ENCODE assay signal across 9 cellular contexts in genomic region chr4:17597517-17597916, GRCh38. TPM values are rescaled to one million over a fixed set of nuclear protein-coding genes. Genes with fewer than 3 reads are reported as not detected.
A peak's percentile ranks its signal among the peaks of the same experiment; 100 is the strongest.
DNase-seq lines count a peak whose midpoint lies in the region; ATAC-seq, FAIRE-seq and TF ChIP-seq lines count a peak whose summit lies in the region.
"Had no signal": no experiment of that assay in that cellular context is flagged by ENCODE, and none has a peak within 500 bp of the region (broad histone marks: within the 10 kb centered on the region; RNA-seq: fewer than 3 reads in every experiment).

No MANE protein-coding gene starts in this region.

- no peak for TF ChIP-seq POLR2A in IMR-90 (IDR thresholded peaks at IDR 0.05; ENCODE audit: low read depth, low read length)
- TF ChIP-seq POLR2A in GM12878 (IDR thresholded peaks at IDR 0.05; ENCODE audit: low read depth, low read length), result no peak

- no peaks in the 10 kb centered on the region for H3K4me1 ChIP-seq in IMR-90 (ENCODE audit: control insufficient read depth, insufficient read depth, low read length)
- H3K4me1 ChIP-seq in GM12878 (ENCODE audit: control insufficient read depth, insufficient read depth, low read length), result peaks cover 23% of the 10 kb centered on the region
- no peaks in the 10 kb centered on the region for H3K4me1 ChIP-seq in CD8-positive, alpha-beta memory T cell (ENCODE audit: insufficient read depth, low read length)
- no peaks in the 10 kb centered on the region for H3K4me1 ChIP-seq in naive thymus-derived CD4-positive, alpha-beta T cell (ENCODE audit: control insufficient read depth in 2 of 2, insufficient read depth in 2 of 2, low read length in 2 of 2)

- no peak overlapping the region for H3K56ac ChIP-seq in IMR-90 (ENCODE audit: extremely low read depth, insufficient read depth, low read length)

- POLR2A ChIA-PET in IMR-90 (lab: Charles Lee; ENCODE audit: unreplicated experiment), result no interaction called here
- POLR2A ChIA-PET in GM12878 (lab: Charles Lee), result no interaction called here
- POLR2A ChIA-PET in CD8-positive, alpha-beta memory T cell (lab: Charles Lee), result no interaction called here
- POLR2A ChIA-PET in naive thymus-derived CD4-positive, alpha-beta T cell (lab: Charles Lee), result no interaction called here

- H3K4me3 Mint-ChIP-seq in CD8-positive, alpha-beta memory T cell, result no peak overlapping the region
- H3K4me3 Mint-ChIP-seq in naive thymus-derived CD4-positive, alpha-beta T cell, result no peak overlapping the region

- no peaks in the 10 kb centered on the region for H3K27me3 Mint-ChIP-seq in CD8-positive, alpha-beta memory T cell
- no peaks in the 10 kb centered on the region for H3K27me3 Mint-ChIP-seq in naive thymus-derived CD4-positive, alpha-beta T cell

- peaks cover 8 to 80% (median 31%) of the 10 kb centered on the region in 3 donors for H3K36me3 Mint-ChIP-seq in CD8-positive, alpha-beta memory T cell
- H3K36me3 Mint-ChIP-seq in naive thymus-derived CD4-positive, alpha-beta T cell, result peaks cover 6 to 58% (median 16%) of the 10 kb centered on the region in 5 donors

- SMC1A ChIA-PET in GM12878 (lab: Charles Lee; ENCODE audit: uncharacterized antibody, unreplicated experiment), result interaction anchor here (0.7 kb wide), 1 partner anchor 17 kb away, joined by 3 read pairs; the partner anchor contains the start of gene MED28

- no peak overlapping the region for H4K91ac ChIP-seq in IMR-90 (ENCODE audit: insufficient read depth, low read depth, low read length)

- H3K36me3 ChIP-seq in IMR-90 (ENCODE audit: control insufficient read depth, insufficient read depth, low read length), result peaks cover 30% of the 10 kb centered on the region
- H3K36me3 ChIP-seq in GM12878 (ENCODE audit: control insufficient read depth in 2 of 2, insufficient read depth in 2 of 2, low read length in 1 of 2), result peaks cover 18 to 55% of the 10 kb centered on the region in 2 experiments
- peaks cover 32% of the 10 kb centered on the region for H3K36me3 ChIP-seq in CD8-positive, alpha-beta memory T cell (ENCODE audit: insufficient read depth, low read length)
- peaks cover 14 to 63% (median 14%) of the 10 kb centered on the region in 3 experiments for H3K36me3 ChIP-seq in naive thymus-derived CD4-positive, alpha-beta T cell (ENCODE audit: control insufficient read depth in 2 of 3, insufficient read depth in 3 of 3, low read length in 3 of 3)

- no peaks in the 10 kb centered on the region for H3K9me3 Mint-ChIP-seq in CD8-positive, alpha-beta memory T cell
- H3K9me3 Mint-ChIP-seq in naive thymus-derived CD4-positive, alpha-beta T cell, result no peaks in the 10 kb centered on the region

- ATAC-seq in IMR-90 (ENCODE audit: low read depth), result peak; percentile 49; the same call in 1 of the 2 replicates
- ATAC-seq in GM12878, result no peak
- ATAC-seq in naive thymus-derived CD4-positive, alpha-beta T cell, result no peak

- H2AFZ ChIP-seq in IMR-90 (replicated peaks; ENCODE audit: low read length, poor library complexity) (no peak overlapping the region), GM12878 (ENCODE audit: control insufficient read depth, low read depth, low read length) (no peak overlapping the region)

- no peak for TF ChIP-seq EP300 in GM12878 (IDR thresholded peaks at IDR 0.05; ENCODE audit: borderline replicate concordance in 1 of 2, control insufficient read depth in 1 of 2, low read depth in 2 of 2, low read length in 2 of 2)

- H3K27me3 ChIP-seq in IMR-90 (ENCODE audit: control insufficient read depth, insufficient read depth, low read length), result no peaks in the 10 kb centered on the region
- no peaks in the 10 kb centered on the region for H3K27me3 ChIP-seq in GM12878 (replicated peaks in 1 of 2; ENCODE audit: control insufficient read depth in 2 of 2, insufficient read depth in 2 of 2, low read length in 1 of 2)
- no peaks in the 10 kb centered on the region for H3K27me3 ChIP-seq in CD8-positive, alpha-beta memory T cell (ENCODE audit: insufficient read depth, low read length, poor library complexity, severe bottlenecking)
- no peaks in the 10 kb centered on the region for H3K27me3 ChIP-seq in naive thymus-derived CD4-positive, alpha-beta T cell (ENCODE audit: control insufficient read depth in 2 of 2, insufficient read depth in 2 of 2, low read length in 2 of 2)

- H3K79me1 ChIP-seq in IMR-90 (ENCODE audit: low read depth in 1 of 2, low read length in 2 of 2), result no peaks in the 10 kb centered on the region

- peaks cover 14% of the 10 kb centered on the region for H3K79me2 ChIP-seq in GM12878 (ENCODE audit: control insufficient read depth, insufficient read depth, low read length)

- peak; percentile 81 for DNase-seq in DMS53 (lab: John Stamatoyannopoulos, UW)
- peak; percentile 6 for DNase-seq in IMR-90
- DNase-seq in GM12878 (ENCODE audit: low read depth, low spot score), result no peak
- DNase-seq in lung microvascular endothelial cell (ENCODE audit: low read depth in 2 of 2), result peak; percentile 29 to 72
- no peak for DNase-seq in CD8-positive, alpha-beta memory T cell
- no peak for DNase-seq in naive thymus-derived CD4-positive, alpha-beta T cell
- no peak for DNase-seq in NCI-H2029 treated with DMSO at 0.1 percent for 48 hours (lab: John Stamatoyannopoulos, UW)
- DNase-seq in effector CD4-positive, alpha-beta T cell, result no peak

- H2BK20ac ChIP-seq in IMR-90 (ENCODE audit: low read depth, low read length), result no peak overlapping the region

- intact Hi-C loops in IMR-90 (cut with micrococcal nuclease) (no loop called here), GM12878 (cut with micrococcal nuclease; ENCODE audit: unreplicated experiment) (no loop called here)
- intact Hi-C loops in naive thymus-derived CD4-positive, alpha-beta T cell (cut with micrococcal nuclease), result loop anchor here in 1 of 2 donors (2.0 kb wide), 1 partner anchor 17 kb away; the partner anchor contains the start of gene MED28

- H3K18ac ChIP-seq in IMR-90 (ENCODE audit: low read depth, low read length), result no peak overlapping the region

- peak overlapping the region in 1 of 8 donors; percentile 29 for H3K27ac Mint-ChIP-seq in CD8-positive, alpha-beta memory T cell
- peak overlapping the region in 1 of 9 donors; percentile 19 for H3K27ac Mint-ChIP-seq in naive thymus-derived CD4-positive, alpha-beta T cell

- WGBS in IMR-90 (ENCODE audit: extremely low coverage in 2 of 2, insufficient read length in 1 of 2), 2 experiments, result no CpG with 5 or more reads among the region's 7 CpGs
- WGBS in GM12878 (ENCODE audit: insufficient coverage, insufficient replicate concordance, low lambda C conversion rate, missing lambda C conversion rate), result 86% methylated on average over 7 of the region's 7 CpGs

- H3K9me1 ChIP-seq in IMR-90 (ENCODE audit: insufficient read depth, low read length), result no peaks in the 10 kb centered on the region

- H4K8ac ChIP-seq in IMR-90 (ENCODE audit: low read depth in 2 of 2, low read length in 2 of 2), result no peak overlapping the region

- BruUV-seq in IMR-90 (replicated peaks; lab: Mats Ljungman, UMichigan), result no TSS peak
- no TSS peak for BruUV-seq in GM12878 (replicated peaks; lab: Mats Ljungman, UMichigan)

- dilution Hi-C loops in IMR-90 (cut with HindIII; ENCODE audit: low sequenced_read_pairs, unreplicated experiment), result no loop called here

- no peak overlapping the region for H3K23ac ChIP-seq in IMR-90 (ENCODE audit: low read depth, low read length)

- peaks cover 2 to 4% (median 3%) of the 10 kb centered on the region in 3 donors for H3K4me1 Mint-ChIP-seq in CD8-positive, alpha-beta memory T cell
- H3K4me1 Mint-ChIP-seq in naive thymus-derived CD4-positive, alpha-beta T cell, result peaks cover 0 to 12% (median 0%) of the 10 kb centered on the region in 7 donors

- no peak overlapping the region for H3K4me3 ChIP-seq in IMR-90 (ENCODE audit: insufficient read depth, low read depth, low read length)
- H3K4me3 ChIP-seq in GM12878, result no peak overlapping the region
- H3K4me3 ChIP-seq in CD8-positive, alpha-beta memory T cell (ENCODE audit: low read length), result no peak overlapping the region
- H3K4me3 ChIP-seq in naive thymus-derived CD4-positive, alpha-beta T cell (ENCODE audit: low read length), result no peak overlapping the region
- H3K4me3 ChIP-seq: skin epidermis had no signal

- TF ChIP-seq RAD21 in IMR-90 (IDR thresholded peaks at IDR 0.05; ENCODE audit: low read length) (peak; percentile 33), GM12878 (IDR thresholded peaks at IDR 0.05; ENCODE audit: insufficient read depth, low read depth, low read length) (0 out of 2 replicates have a peak, but pooled peaks have one; percentile 9)

- H2AK5ac ChIP-seq in IMR-90 (ENCODE audit: low read depth, low read length), result no peak overlapping the region

- CTCF ChIA-PET in IMR-90 (lab: Yijun Ruan, JAX) (interaction anchor here (0.6 kb wide), 1 partner anchor 165 kb away, joined by 3 read pairs; no protein-coding TSS in a partner anchor), GM12878 (lab: Yijun Ruan, JAX) (interaction anchor here (0.6 to 1.0 kb wide), 2 partner anchors 49 to 367 kb away, joined by 4 to 5 read pairs; no protein-coding TSS in a partner anchor)
- CTCF ChIA-PET in CD8-positive, alpha-beta memory T cell (lab: Charles Lee), result interaction anchor here (1.3 kb wide), 1 partner anchor 39 kb away, joined by 4 read pairs; no protein-coding TSS in a partner anchor
- CTCF ChIA-PET in naive thymus-derived CD4-positive, alpha-beta T cell (lab: Charles Lee), result no interaction called here

- H3K9me3 ChIP-seq in IMR-90 (ENCODE audit: control insufficient read depth, insufficient read depth, low read length) (no peaks in the 10 kb centered on the region), GM12878 (replicated peaks; ENCODE audit: control insufficient read depth, insufficient read depth, low read length) (no peaks in the 10 kb centered on the region)
- H3K9me3 ChIP-seq in CD8-positive, alpha-beta memory T cell (ENCODE audit: low read length), result no peaks in the 10 kb centered on the region
- H3K9me3 ChIP-seq in naive thymus-derived CD4-positive, alpha-beta T cell (ENCODE audit: control insufficient read depth in 2 of 3, low read length in 3 of 3), result no peaks in the 10 kb centered on the region

- in situ Hi-C loops in IMR-90 (cut with MboI; ENCODE audit: low sequenced_read_pairs), result loop anchor here (25.0 kb wide), 2 partner anchors 215 to 415 kb away; partner anchors contain the start of genes DCAF16, LCORL and NCAPG
- in situ Hi-C loops in GM12878 (cut with MboI), result no loop called here

- H2BK15ac ChIP-seq in IMR-90 (ENCODE audit: low read depth, low read length), result no peak overlapping the region

- H2BK120ac ChIP-seq in IMR-90 (ENCODE audit: low read depth, low read length), result no peak overlapping the region

- H3K9ac ChIP-seq in IMR-90 (ENCODE audit: low read depth, low read length), result no peak overlapping the region
- H3K9ac ChIP-seq in GM12878 (ENCODE audit: control insufficient read depth, insufficient read depth, low read length), result no peak overlapping the region

- no peaks in the 10 kb centered on the region for H4K20me1 ChIP-seq in IMR-90 (ENCODE audit: insufficient read depth, low read length)
- H4K20me1 ChIP-seq in GM12878 (ENCODE audit: control insufficient read depth, insufficient read depth), result peaks cover 13% of the 10 kb centered on the region; the same call in 1 of the 2 replicates

- peak; percentile 23; the same call in 1 of the 2 replicates for TF ChIP-seq CTCF in IMR-90 (conservative IDR thresholded peaks at IDR 0.05; ENCODE audit: low read depth, low read length)
- TF ChIP-seq CTCF in GM12878 (IDR thresholded peaks at IDR 0.05 in 2 of 3, conservative IDR thresholded peaks at IDR 0.05 in 1 of 3; ENCODE audit: control insufficient read depth in 2 of 3, extremely low read depth in 1 of 3, insufficient read depth in 1 of 3, low read depth in 3 of 3, low read length in 3 of 3), result peak in 2 of 3 experiments; percentile 7 to 24; a peak in 1 of 6 replicates

- H4K5ac ChIP-seq in IMR-90 (ENCODE audit: low read depth, low read length), result no peak overlapping the region

- H3K4ac ChIP-seq in IMR-90 (ENCODE audit: low read depth, low read length), result no peak overlapping the region

- H2BK5ac ChIP-seq in IMR-90 (ENCODE audit: low read depth, low read length, poor library complexity, severe bottlenecking), result no peak overlapping the region

- no peak for FAIRE-seq in GM12878 (lab: Jason Lieb, UNC)

- H3K27ac ChIP-seq in IMR-90 (ENCODE audit: insufficient read depth, low read length), result no peak overlapping the region
- H3K27ac ChIP-seq in GM12878 (ENCODE audit: control insufficient read depth, insufficient read depth), result no peak overlapping the region
- no peak overlapping the region for H3K27ac ChIP-seq in CD8-positive, alpha-beta memory T cell (ENCODE audit: low read depth, low read length)
- H3K27ac ChIP-seq in naive thymus-derived CD4-positive, alpha-beta T cell (ENCODE audit: low read depth, low read length), result no peak overlapping the region
- H3K27ac ChIP-seq: skin epidermis had no signal

- H2AK9ac ChIP-seq in IMR-90 (replicated peaks; ENCODE audit: low read depth, low read length, poor library complexity), result no peak overlapping the region

- no peak overlapping the region for H3K4me2 ChIP-seq in IMR-90 (ENCODE audit: low read depth, low read length)
- H3K4me2 ChIP-seq in GM12878 (ENCODE audit: control insufficient read depth, insufficient read depth), result no peak overlapping the region

- RAD21 ChIA-PET in GM12878 (lab: Charles Lee; ENCODE audit: unreplicated experiment), result no interaction called here

- no peak overlapping the region for H3K14ac ChIP-seq in IMR-90 (replicated peaks; ENCODE audit: low read depth, low read length)

RNA-seq across cellular contexts. Expression of gene MED28, which starts 16.9 kb away (rescaled TPM):
- total RNA-seq in IMR-90 (2012; rRNA removed), result 7.2 and 9.3 TPM in 2 replicates
- polyA plus RNA-seq in IMR-90 (2012; rRNA removed), result 8.8 and 9.0 TPM in 2 replicates
- 4.7 and 6.7 TPM in 2 replicates for polyA plus RNA-seq in IMR-90 (2012; cell fraction: cytosol; rRNA removed)
- 6.3 and 15.8 TPM in 2 replicates for polyA plus RNA-seq in IMR-90 (2012; cell fraction: nucleus; rRNA removed; ENCODE audit: low replicate concordance)
- 59.3 and 62.7 TPM in 2 replicates for total RNA-seq in GM12878 (2013; cell fraction: nucleolus; rRNA removed)
- 19.3 and 19.9 TPM in 2 replicates for total RNA-seq in GM12878 (2014; rRNA removed)
- 46.2 and 56.0 TPM in 2 replicates for total RNA-seq in GM12878 (2014; rRNA removed; fragmentation: Illumina TruSeq; extraction: Trizol)
- total RNA-seq in GM12878 (2021), result 71.4 and 72.7 TPM in 2 replicates
- 10.9 TPM for polyA plus RNA-seq in GM12878 (2011; ENCODE audit: low read depth)
- polyA plus RNA-seq in GM12878 (2011; rRNA removed), result 48.0 and 54.6 TPM in 2 replicates
- polyA plus RNA-seq in GM12878 (2011; cell fraction: cytosol; rRNA removed), result 17.8 and 21.4 TPM in 2 replicates
- polyA plus RNA-seq in GM12878 (2011; cell fraction: nucleus; rRNA removed), result 20.1 and 22.0 TPM in 2 replicates
- polyA plus RNA-seq in GM12878 (2012), result 48.2 and 54.3 TPM in 2 replicates
- 18.6 and 22.6 TPM in 2 replicates for polyA plus RNA-seq in GM12878 (2014; fragmentation: Illumina TruSeq; extraction: Trizol)
- 10 to 100 TPM; 44.4 to 77.4 TPM for polyA plus RNA-seq in GM12878 (2014; fragmentation: Nextera tagmentation; extraction: Ambion mirVana)
- 32.6 and 51.7 TPM in 2 replicates for polyA plus RNA-seq in GM12878 (2014; rRNA removed)
- 10 to 100 TPM; 64.5 to 71.0 TPM for polyA plus RNA-seq in GM12878 (2016; fragmentation: Nextera tagmentation; extraction: Ambion mirVana)
- 17.3 and 21.6 TPM in 2 replicates for polyA minus RNA-seq in GM12878 (2011; rRNA and poly(A)+ RNA removed)
- polyA minus RNA-seq in GM12878 (2011; cell fraction: cytosol; rRNA and poly(A)+ RNA removed), result 19.1 and 33.7 TPM in 2 replicates
- polyA minus RNA-seq in GM12878 (2011; cell fraction: nucleus; rRNA and poly(A)+ RNA removed), result 19.0 and 25.4 TPM in 2 replicates
- 13.7 and 23.2 TPM in 2 replicates for total RNA-seq in lung microvascular endothelial cell
- 10 to 100 TPM; 49.4 to 51.7 TPM for total RNA-seq in CD8-positive, alpha-beta memory T cell
- 40.4 TPM for polyA plus RNA-seq in CD8-positive, alpha-beta memory T cell
- 10 to 100 TPM; 50.1 to 82.1 (median 55.7) TPM for total RNA-seq in naive thymus-derived CD4-positive, alpha-beta T cell
- 10 to 100 TPM; 42.1 to 42.8 TPM for polyA plus RNA-seq in naive thymus-derived CD4-positive, alpha-beta T cell

RNA-seq across cellular contexts. Expression of gene LAP3, which starts 20.5 kb away (rescaled TPM):
- total RNA-seq in IMR-90 (2012; rRNA removed), result 91.6 and 93.0 TPM in 2 replicates
- 52.7 and 57.9 TPM in 2 replicates for polyA plus RNA-seq in IMR-90 (2012; rRNA removed)
- polyA plus RNA-seq in IMR-90 (2012; cell fraction: cytosol; rRNA removed), result 18.5 and 28.9 TPM in 2 replicates
- polyA plus RNA-seq in IMR-90 (2012; cell fraction: nucleus; rRNA removed; ENCODE audit: low replicate concordance), result 7.1 and 26.9 TPM in 2 replicates
- total RNA-seq in GM12878 (2013; cell fraction: nucleolus; rRNA removed), result 88.9 and 91.1 TPM in 2 replicates
- 168 and 206 TPM in 2 replicates for total RNA-seq in GM12878 (2014; rRNA removed)
- total RNA-seq in GM12878 (2014; rRNA removed; fragmentation: Illumina TruSeq; extraction: Trizol), result 217 and 228 TPM in 2 replicates
- total RNA-seq in GM12878 (2021), result 134 and 135 TPM in 2 replicates
- polyA plus RNA-seq in GM12878 (2011; ENCODE audit: low read depth), result 145 TPM
- polyA plus RNA-seq in GM12878 (2011; rRNA removed), result 202 and 218 TPM in 2 replicates
- polyA plus RNA-seq in GM12878 (2011; cell fraction: cytosol; rRNA removed), result 140 and 153 TPM in 2 replicates
- polyA plus RNA-seq in GM12878 (2011; cell fraction: nucleus; rRNA removed), result 109 and 118 TPM in 2 replicates
- polyA plus RNA-seq in GM12878 (2012), result 148 and 170 TPM in 2 replicates
- polyA plus RNA-seq in GM12878 (2014; fragmentation: Illumina TruSeq; extraction: Trizol), result 210 and 227 TPM in 2 replicates
- polyA plus RNA-seq in GM12878 (2014; fragmentation: Nextera tagmentation; extraction: Ambion mirVana), result 100 to 1,000 TPM; 153 to 206 TPM
- polyA plus RNA-seq in GM12878 (2014; rRNA removed), result 131 and 154 TPM in 2 replicates
- polyA plus RNA-seq in GM12878 (2016; fragmentation: Nextera tagmentation; extraction: Ambion mirVana), result 100 to 1,000 TPM; 245 to 249 TPM
- 141 and 160 TPM in 2 replicates for polyA minus RNA-seq in GM12878 (2011; rRNA and poly(A)+ RNA removed)
- 60.9 and 81.1 TPM in 2 replicates for polyA minus RNA-seq in GM12878 (2011; cell fraction: cytosol; rRNA and poly(A)+ RNA removed)
- 52.6 and 83.4 TPM in 2 replicates for polyA minus RNA-seq in GM12878 (2011; cell fraction: nucleus; rRNA and poly(A)+ RNA removed)
- 117 and 174 TPM in 2 replicates for total RNA-seq in lung microvascular endothelial cell
- total RNA-seq in CD8-positive, alpha-beta memory T cell, result 10 to 100 TPM; 89.0 to 93.0 TPM
- polyA plus RNA-seq in CD8-positive, alpha-beta memory T cell, result 49.6 TPM
- total RNA-seq in naive thymus-derived CD4-positive, alpha-beta T cell, result 100 to 1,000 TPM in 1 of 5 experiments, 10 to 100 TPM in 4; 25.2 to 142 (median 54.9) TPM
- polyA plus RNA-seq in naive thymus-derived CD4-positive, alpha-beta T cell, result 10 to 100 TPM; 41.8 to 49.6 TPM

Comparison
In these comparisons a context has a peak if more than half of its experiments do, and no peak if none do; other contexts are left out.
1. DNase-seq: peak in DMS53 (single experiment), IMR-90 (single experiment) and lung microvascular endothelial cell (2 of 2); none in GM12878 (single experiment), CD8-positive, alpha-beta memory T cell (0 of 5), naive thymus-derived CD4-positive, alpha-beta T cell (0 of 9), NCI-H2029 treated with DMSO at 0.1 percent for 48 hours (single experiment) and effector CD4-positive, alpha-beta T cell (single experiment).